15 cellular contexts compared by ENCODE assay signal in the genomic region with DNA sequence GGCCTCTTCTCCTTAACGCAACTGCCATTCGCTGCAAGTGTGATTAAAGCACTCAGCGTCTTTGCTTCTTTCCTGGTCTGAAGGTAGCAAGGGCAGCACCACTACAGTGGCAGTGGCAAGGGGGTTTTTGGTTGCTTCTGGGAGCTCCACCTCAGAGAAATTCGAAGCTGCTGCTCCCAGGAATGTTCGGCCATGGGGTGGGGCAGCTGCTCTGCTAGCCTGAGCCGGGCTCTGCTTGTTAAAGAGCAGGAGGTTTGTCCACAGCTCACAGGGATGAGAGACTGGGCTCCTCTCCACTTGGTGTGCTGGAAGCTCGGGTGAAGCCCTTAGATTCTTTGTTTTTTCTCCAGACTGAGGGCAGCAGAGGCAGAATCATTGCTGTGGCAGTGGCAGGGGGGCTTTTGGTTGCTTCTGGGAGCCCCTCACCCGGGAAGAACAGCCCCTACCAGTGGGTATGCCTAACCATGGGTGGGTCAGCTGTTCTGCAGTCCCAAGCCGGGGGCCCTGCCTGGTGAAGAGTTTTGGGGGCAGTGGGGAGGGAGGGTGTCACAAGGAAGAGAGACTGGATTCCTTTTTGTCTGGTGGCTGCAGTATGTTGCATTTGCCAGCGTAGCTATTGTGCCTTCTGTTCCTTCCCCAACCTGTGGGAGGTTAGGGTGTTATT.
A peak's percentile ranks its signal among the peaks of the same experiment; 100 is the strongest.
DNase-seq lines count a peak whose midpoint lies in the region; ATAC-seq and TF ChIP-seq lines count a peak whose summit lies in the region.
"Had no signal": no experiment of that assay in that cellular context is flagged by ENCODE, and none has a peak within 500 bp of the region (broad histone marks: within the 10 kb centered on the region; RNA-seq: fewer than 3 reads in every experiment).

No MANE protein-coding gene starts in this region.

- H3K4me2 ChIP-seq in mesendoderm (ENCODE audit: low read length) = no peak overlapping the region
- H3K4me2 ChIP-seq: A549 had no signal

- peak; percentile 23 for DNase-seq in MCF 10A (ENCODE audit: unreplicated experiment)
- no peak for DNase-seq in breast epithelium (ENCODE audit: low spot score in 2 of 2)
- peak; percentile 35 for DNase-seq in fibroblast of pulmonary artery (ENCODE audit: low read depth)
- peak; percentile 65 for DNase-seq in mesendoderm
- no peak for DNase-seq in upper lobe of right lung
- no peak for DNase-seq in stimulated activated CD4-positive, alpha-beta T cell treated with anti-CD3 and anti-CD28 coated beads, Interleukin-12 subunit alpha, Interleukin-12 subunit beta, amount 100 ng/mL, for 4 hours
- DNase-seq: COR-L47, MG63, SW 1271 had no signal

- peak; percentile 54 for ATAC-seq in upper lobe of right lung
- no peak for ATAC-seq in HG03460 (IDR thresholded peaks at IDR 0.05; ENCODE audit: unreplicated experiment)
- no peak for ATAC-seq in HG03354 (IDR thresholded peaks at IDR 0.05; ENCODE audit: poor library complexity, severe bottlenecking, unreplicated experiment)
- ATAC-seq: A549, HCT116 had no signal

- no peak overlapping the region for H2BK5ac ChIP-seq in mesendoderm (ENCODE audit: low read length)

- no peak overlapping the region for H2AK5ac ChIP-seq in mesendoderm (ENCODE audit: low read length)

- H3K27me3 Mint-ChIP-seq in MCF 10A (ENCODE audit: insufficient read depth, unreplicated experiment) = no peaks in the 10 kb centered on the region

- CTCF ChIA-PET in MCF 10A (lab: Yijun Ruan, JAX) = interaction anchor here (0.6 to 2.5 kb wide), 5 partner anchors 16 to 822 kb away, joined by 3 to 9 read pairs (median 5); no protein-coding TSS in a partner anchor

- H3K56ac ChIP-seq in mesendoderm (ENCODE audit: low read length) = peak overlapping the region; percentile 22

- POLR2A ChIA-PET in MCF 10A (lab: Yijun Ruan, JAX) = interaction anchor here (0.6 kb wide), 1 partner anchor 219 kb away, joined by 3 read pairs; no protein-coding TSS in a partner anchor

- no peaks in the 10 kb centered on the region for H3K79me1 ChIP-seq in mesendoderm (ENCODE audit: low read length)

- H3K4ac ChIP-seq in mesendoderm (ENCODE audit: low read depth, low read length) = no peak overlapping the region

- no peak for TF ChIP-seq POLR2A in breast epithelium (IDR thresholded peaks at IDR 0.05)

- H2BK120ac ChIP-seq in mesendoderm (ENCODE audit: low read depth, low read length) = no peak overlapping the region

- H3K4me1 Mint-ChIP-seq in MCF 10A (ENCODE audit: insufficient read depth, unreplicated experiment) = peaks cover 14% of the 10 kb centered on the region

- H4K8ac ChIP-seq in mesendoderm (ENCODE audit: low read depth, low read length) = no peak overlapping the region

- no peak overlapping the region for H3K27ac ChIP-seq in breast epithelium
- no peak overlapping the region for H3K27ac ChIP-seq in mesendoderm (ENCODE audit: low read depth, low read length)
- H3K27ac ChIP-seq in upper lobe of right lung = no peak overlapping the region
- H3K27ac ChIP-seq: A549, skin epidermis, thyroid gland had no signal

- H3K27me3 ChIP-seq in breast epithelium = no peaks in the 10 kb centered on the region
- H3K27me3 ChIP-seq in mesendoderm (ENCODE audit: insufficient read depth, low read length, poor library complexity) = no peaks in the 10 kb centered on the region
- H3K27me3 ChIP-seq in upper lobe of right lung = no peaks in the 10 kb centered on the region
- H3K27me3 ChIP-seq: MG63, thyroid gland had no signal

- no peaks in the 10 kb centered on the region for H3K36me3 Mint-ChIP-seq in MCF 10A (ENCODE audit: insufficient read depth, unreplicated experiment)

- H3K4me3 Mint-ChIP-seq in MCF 10A (ENCODE audit: unreplicated experiment) = no peak overlapping the region

- H3K4me3 ChIP-seq in breast epithelium = no peak overlapping the region
- no peak overlapping the region for H3K4me3 ChIP-seq in fibroblast of pulmonary artery (replicated peaks; ENCODE audit: low read depth, low read length)
- H3K4me3 ChIP-seq in mesendoderm (ENCODE audit: low read length) = no peak overlapping the region
- no peak overlapping the region for H3K4me3 ChIP-seq in upper lobe of right lung
- H3K4me3 ChIP-seq: A549, MG63, skin epidermis, thyroid gland had no signal

- H3K9me3 Mint-ChIP-seq in MCF 10A (ENCODE audit: unreplicated experiment) = no peaks in the 10 kb centered on the region

- no peak overlapping the region for H3K9ac ChIP-seq in mesendoderm (ENCODE audit: low read length)

- no peaks in the 10 kb centered on the region for H3K9me3 ChIP-seq in breast epithelium
- H3K9me3 ChIP-seq in upper lobe of right lung = no peaks in the 10 kb centered on the region
- H3K9me3 ChIP-seq: A549, MG63, thyroid gland had no signal

- TF ChIP-seq CTCF in MCF 10A (IDR thresholded peaks at IDR 0.05; ENCODE audit: unreplicated experiment) = no peak
- no peak for TF ChIP-seq CTCF in breast epithelium (IDR thresholded peaks at IDR 0.05)
- TF ChIP-seq CTCF in fibroblast of pulmonary artery (IDR thresholded peaks at IDR 0.05; ENCODE audit: low read length, missing control alignments) = no peak
- TF ChIP-seq CTCF in upper lobe of right lung (IDR thresholded peaks at IDR 0.05) = no peak

- H2BK15ac ChIP-seq in mesendoderm (replicated peaks; ENCODE audit: low read depth) = no peak overlapping the region

- H4K5ac ChIP-seq in mesendoderm (ENCODE audit: low read length) = no peak overlapping the region

- intact Hi-C loops in MCF 10A (cut with micrococcal nuclease) = no loop called here
- intact Hi-C loops in breast epithelium (cut with DNase I; ENCODE audit: low total_unique reads) = no loop called here
- intact Hi-C loops in upper lobe of right lung (cut with DNase I) = no loop called here

- BruUV-seq in MCF 10A (replicated peaks; lab: Mats Ljungman, UMichigan) = no TSS peak

- no peaks in the 10 kb centered on the region for H3K4me1 ChIP-seq in breast epithelium
- H3K4me1 ChIP-seq in mesendoderm (ENCODE audit: control insufficient read depth, low read depth, low read length) = no peaks in the 10 kb centered on the region
- no peaks in the 10 kb centered on the region for H3K4me1 ChIP-seq in upper lobe of right lung

- WGBS in mesendoderm (ENCODE audit: extremely low coverage, insufficient coverage, low lambda C conversion rate) = no CpG with 5 or more reads among the region's 10 CpGs

- H3K79me2 ChIP-seq in mesendoderm (ENCODE audit: control insufficient read depth, insufficient read depth, low read length) = no peaks in the 10 kb centered on the region

- H3K36me3 ChIP-seq in breast epithelium = no peaks in the 10 kb centered on the region
- H3K36me3 ChIP-seq in mesendoderm (ENCODE audit: control insufficient read depth, insufficient read depth, low read length) = no peaks in the 10 kb centered on the region
- H3K36me3 ChIP-seq in upper lobe of right lung = no peaks in the 10 kb centered on the region
- H3K36me3 ChIP-seq: MG63, thyroid gland had no signal

- no peak overlapping the region for H3K27ac Mint-ChIP-seq in MCF 10A (ENCODE audit: low read depth, unreplicated experiment)

- H3K23ac ChIP-seq in mesendoderm (ENCODE audit: low read length) = no peak overlapping the region

- no peak overlapping the region for H3K18ac ChIP-seq in mesendoderm (ENCODE audit: low read length)

Comparison
In these comparisons a context has a peak if more than half of its experiments do, and no peak if none do; other contexts are left out.
1. DNase-seq: peak in MCF 10A (single experiment), fibroblast of pulmonary artery (single experiment) and mesendoderm (single experiment); none in breast epithelium (0 of 2), upper lobe of right lung (single experiment) and stimulated activated CD4-positive, alpha-beta T cell treated with anti-CD3 and anti-CD28 coated beads, Interleukin-12 subunit alpha, Interleukin-12 subunit beta, amount 100 ng/mL, for 4 hours (single experiment).